ENCODE assay signal across 1 cellular context in genomic region chr14:77390188-77390587, GRCh38.
TF ChIP-seq lines count a peak whose summit lies in the region.

No MANE protein-coding gene starts in this region.

TF ChIP-seq in K562, 482 proteins besides CTCF, POLR2A, EP300 and RAD21 (continued from another document):
- TF ChIP-seq UBTF (IDR thresholded peaks at IDR 0.05; ENCODE audit: borderline replicate concordance in 1 of 2, low read depth in 2 of 2, low read length in 2 of 2), result no peak
- no peak for TF ChIP-seq PHB (CRISPR knock-in tag; IDR thresholded peaks at IDR 0.05)
- no peak for TF ChIP-seq NFIC (IDR thresholded peaks at IDR 0.05)
- TF ChIP-seq ZNF311 (CRISPR knock-in tag; IDR thresholded peaks at IDR 0.05), result no peak
- peak; percentile 43; the same call in 1 of the 2 replicates for TF ChIP-seq C11orf30 (IDR thresholded peaks at IDR 0.05; ENCODE audit: low read depth)
- TF ChIP-seq ZNF785 (CRISPR knock-in tag; IDR thresholded peaks at IDR 0.05), result no peak
- TF ChIP-seq POLR2B (IDR thresholded peaks at IDR 0.05; ENCODE audit: low read depth, partially characterized antibody), result no peak
- no peak for TF ChIP-seq PRMT5 (CRISPR knock-in tag; IDR thresholded peaks at IDR 0.05)
- TF ChIP-seq IFI16 (CRISPR knock-in tag; IDR thresholded peaks at IDR 0.05), result no peak
- TF ChIP-seq ZNF133 (CRISPR knock-in tag; IDR thresholded peaks at IDR 0.05), result no peak
- no peak for TF ChIP-seq SUPT5H (IDR thresholded peaks at IDR 0.05)
- TF ChIP-seq ZHX1 (conservative IDR thresholded peaks at IDR 0.05; ENCODE audit: low read length), result no peak
- 0 out of 2 replicates have a peak, but pooled peaks have one; percentile 21 for TF ChIP-seq MAFG (tag; conservative IDR thresholded peaks at IDR 0.05)
- no peak for TF ChIP-seq GMEB1 (CRISPR knock-in tag; IDR thresholded peaks at IDR 0.05)
- no peak for TF ChIP-seq VEZF1 (CRISPR knock-in tag; IDR thresholded peaks at IDR 0.05)
- peak; percentile 12; the same call in 1 of the 2 replicates for TF ChIP-seq SOX6 (IDR thresholded peaks at IDR 0.05)
- TF ChIP-seq RBM17 (IDR thresholded peaks at IDR 0.05; ENCODE audit: borderline replicate concordance, low read depth, low read length), result no peak
- no peak for TF ChIP-seq RUNX1 (IDR thresholded peaks at IDR 0.05; ENCODE audit: low read depth)
- no peak for TF ChIP-seq E2F6 (IDR thresholded peaks at IDR 0.05; ENCODE audit: borderline replicate concordance in 1 of 2, extremely low read depth in 1 of 2, insufficient read depth in 1 of 2, insufficient read length in 1 of 2, low read depth in 1 of 2, low read length in 1 of 2, poor library complexity in 1 of 2, severe bottlenecking in 1 of 2)
- no peak for TF ChIP-seq FOXK2 (conservative IDR thresholded peaks at IDR 0.05 in 1 of 2, IDR thresholded peaks at IDR 0.05 in 1 of 2; ENCODE audit: low read depth in 2 of 2)
- TF ChIP-seq SLC30A9 (CRISPR knock-in tag; IDR thresholded peaks at IDR 0.05), result no peak
- TF ChIP-seq DNMT1 (IDR thresholded peaks at IDR 0.05), result no peak
- TF ChIP-seq GTF2E2 (tag; IDR thresholded peaks at IDR 0.05), result no peak
- TF ChIP-seq BCOR (IDR thresholded peaks at IDR 0.05), result no peak
- no peak for TF ChIP-seq TCF7 (IDR thresholded peaks at IDR 0.05; ENCODE audit: borderline replicate concordance)
- no peak for TF ChIP-seq ZBTB17 (CRISPR knock-in tag; IDR thresholded peaks at IDR 0.05)
- no peak for TF ChIP-seq TAF1 (IDR thresholded peaks at IDR 0.05; ENCODE audit: control insufficient read depth, extremely low read depth, insufficient read depth, low read length, severe bottlenecking)
- no peak for TF ChIP-seq PHF8 (IDR thresholded peaks at IDR 0.05; ENCODE audit: borderline replicate concordance, low read length)
- no peak for TF ChIP-seq HES1 (IDR thresholded peaks at IDR 0.05; ENCODE audit: low read depth)
- no peak for TF ChIP-seq BRF1 (IDR thresholded peaks at IDR 0.05; ENCODE audit: borderline replicate concordance, extremely low read depth, insufficient read length)
- TF ChIP-seq ZNF511 (CRISPR knock-in tag; IDR thresholded peaks at IDR 0.05), result no peak
- no peak for TF ChIP-seq FOXK1 (CRISPR knock-in tag; IDR thresholded peaks at IDR 0.05; ENCODE audit: borderline replicate concordance)
- TF ChIP-seq WHSC1 (IDR thresholded peaks at IDR 0.05; ENCODE audit: low read length), result no peak
- no peak for TF ChIP-seq E4F1 (CRISPR knock-in tag; IDR thresholded peaks at IDR 0.05; ENCODE audit: borderline replicate concordance)
- TF ChIP-seq MYC (IDR thresholded peaks at IDR 0.05; ENCODE audit: low read depth, low read length), result no peak
- TF ChIP-seq MYC (CRISPR knock-in tag; IDR thresholded peaks at IDR 0.05; ENCODE audit: borderline replicate concordance, low read depth), result no peak
- TF ChIP-seq GABPB1 (CRISPR knock-in tag; IDR thresholded peaks at IDR 0.05), result no peak
- TF ChIP-seq BDP1 (IDR thresholded peaks at IDR 0.05; ENCODE audit: insufficient read depth, insufficient read length), result no peak
- no peak for TF ChIP-seq KDM2B (CRISPR knock-in tag; IDR thresholded peaks at IDR 0.05)
- 0 out of 2 replicates have a peak, but pooled peaks have one; percentile 68 for TF ChIP-seq ATF4 (CRISPR knock-in tag; IDR thresholded peaks at IDR 0.05)
- no peak for TF ChIP-seq TARDBP (IDR thresholded peaks at IDR 0.05)
- TF ChIP-seq ZNF57 (CRISPR knock-in tag; IDR thresholded peaks at IDR 0.05), result no peak
- TF ChIP-seq SMARCA5 (IDR thresholded peaks at IDR 0.05), result no peak
- no peak for TF ChIP-seq ZNF561 (CRISPR knock-in tag; conservative IDR thresholded peaks at IDR 0.05)
- 0 out of 2 replicates have a peak, but pooled peaks have one; percentile 18 for TF ChIP-seq BACH1 (tag; IDR thresholded peaks at IDR 0.05)
- TF ChIP-seq HMBOX1 (IDR thresholded peaks at IDR 0.05), result 0 out of 2 replicates have a peak, but pooled peaks have one; percentile 23
